15 cellular contexts compared by ENCODE assay signal in the genomic region with DNA sequence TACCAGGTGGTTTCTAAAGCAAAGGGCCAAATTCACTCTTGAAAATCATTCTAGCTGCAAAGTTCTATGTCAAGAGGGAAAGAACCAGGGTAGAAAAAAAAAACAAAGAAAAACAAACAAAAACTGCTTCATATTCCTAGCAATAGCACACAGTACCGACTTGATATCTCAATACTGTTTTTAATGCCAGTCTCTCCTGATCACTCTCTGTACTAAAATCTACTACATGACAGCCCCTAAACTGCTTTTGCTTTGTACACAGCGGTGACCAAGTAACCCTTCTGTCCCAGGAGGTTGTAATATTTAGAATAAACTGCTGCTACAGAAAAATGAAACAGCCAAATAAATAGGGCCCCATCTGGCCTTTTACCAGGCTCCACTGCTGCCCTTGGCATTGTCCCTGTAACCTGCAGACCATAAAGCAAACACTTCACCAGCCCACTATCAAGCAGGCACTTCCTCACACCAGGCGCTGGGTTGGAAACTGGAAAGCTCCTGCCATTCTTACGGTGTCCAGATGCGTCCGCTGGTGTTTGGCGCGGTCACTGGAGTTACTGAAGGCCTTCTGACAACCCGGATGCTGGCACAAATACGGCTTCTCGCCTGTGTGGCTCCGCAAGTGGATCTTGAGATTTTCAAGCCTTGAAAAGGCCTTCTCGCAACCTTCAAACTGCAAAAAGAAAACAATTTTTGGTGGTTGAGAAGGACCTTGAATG.
DNase-seq lines count a peak whose midpoint lies in the region; ATAC-seq and TF ChIP-seq lines count a peak whose summit lies in the region.
"Had no signal": no experiment of that assay in that cellular context is flagged by ENCODE, and none has a peak within 500 bp of the region (broad histone marks: within the 10 kb centered on the region; RNA-seq: fewer than 3 reads in every experiment).

No MANE protein-coding gene starts in this region.

- TF ChIP-seq CTCF in coronary artery (IDR thresholded peaks at IDR 0.05) = no peak
- TF ChIP-seq CTCF in nephron (IDR thresholded peaks at IDR 0.05; ENCODE audit: unreplicated experiment in 3 of 3) = no peak

- peak overlapping the region; percentile 52 for H3K4me3 ChIP-seq in coronary artery
- H3K4me3 ChIP-seq: vagina had no signal

- no peaks in the 10 kb centered on the region for H3K27me3 Mint-ChIP-seq in nephron (ENCODE audit: low read depth)
- H3K27me3 Mint-ChIP-seq: dendritic cell treated with granulocyte-macrophage colony-stimulating factor and Interleukin-4, amounts not matched to agents 40 ng/mL and 50 ng/mL, for 4 days had no signal

- no peak for ATAC-seq in GM21447 (IDR thresholded peaks at IDR 0.05; ENCODE audit: unreplicated experiment)
- ATAC-seq in HG02970 (IDR thresholded peaks at IDR 0.05; ENCODE audit: low FRiP score, unreplicated experiment) = no peak
- ATAC-seq in HG02938 (IDR thresholded peaks at IDR 0.05; ENCODE audit: unreplicated experiment) = no peak
- ATAC-seq: activated CD4-positive, alpha-beta T cell treated with anti-CD3 and anti-CD28 coated beads for 36 hours had no signal

- peaks cover 4% of the 10 kb centered on the region for H3K4me1 Mint-ChIP-seq in nephron

- no peak overlapping the region for H3K4me3 Mint-ChIP-seq in nephron
- H3K4me3 Mint-ChIP-seq: activated CD4-positive, alpha-beta T cell treated with anti-CD3 and anti-CD28 coated beads for 36 hours; dendritic cell treated with granulocyte-macrophage colony-stimulating factor and Interleukin-4, amounts not matched to agents 40 ng/mL and 50 ng/mL, for 4 days had no signal

- H3K27ac ChIP-seq in coronary artery = peak overlapping the region; percentile 31 to 54
- H3K27ac ChIP-seq: vagina had no signal

- no peaks in the 10 kb centered on the region for H3K9me3 Mint-ChIP-seq in nephron
- H3K9me3 Mint-ChIP-seq: dendritic cell treated with granulocyte-macrophage colony-stimulating factor and Interleukin-4, amounts not matched to agents 40 ng/mL and 50 ng/mL, for 4 days had no signal

- peak overlapping the region; percentile 0 to 1 (median 1) for H3K27ac Mint-ChIP-seq in nephron
- H3K27ac Mint-ChIP-seq: activated CD4-positive, alpha-beta T cell treated with anti-CD3 and anti-CD28 coated beads for 36 hours; dendritic cell treated with granulocyte-macrophage colony-stimulating factor and Interleukin-4, amounts not matched to agents 40 ng/mL and 50 ng/mL, for 4 days had no signal

- peak; percentile 85 for DNase-seq in DMS153 treated with DMSO at 0.1 percent for 48 hours (lab: John Stamatoyannopoulos, UW; ENCODE audit: unreplicated experiment)
- DNase-seq in NCI-H2029 treated with DMSO at 0.1 percent for 48 hours (lab: John Stamatoyannopoulos, UW) = peak; percentile 85
- no peak for DNase-seq in coronary artery (ENCODE audit: low spot score)
- no peak for DNase-seq in OCI-M1 (lab: John Stamatoyannopoulos, UW)
- DNase-seq: activated CD4-positive, alpha-beta T cell treated with anti-CD3 and anti-CD28 coated beads for 36 hours; activated T-cell treated with anti-CD3 and anti-CD28 coated beads, Interleukin-2, amount 50 U/mL, for 1 hour; AML-193; EL; KBM-7 had no signal

- H3K36me3 Mint-ChIP-seq in nephron (ENCODE audit: low read depth) = no peaks in the 10 kb centered on the region

Comparison
In these comparisons a context has a peak if more than half of its experiments do, and no peak if none do; other contexts are left out.
1. DNase-seq: peak in DMS153 treated with DMSO at 0.1 percent for 48 hours (single experiment) and NCI-H2029 treated with DMSO at 0.1 percent for 48 hours (single experiment); none in coronary artery (single experiment) and OCI-M1 (single experiment).